In the genomic region with DNA sequence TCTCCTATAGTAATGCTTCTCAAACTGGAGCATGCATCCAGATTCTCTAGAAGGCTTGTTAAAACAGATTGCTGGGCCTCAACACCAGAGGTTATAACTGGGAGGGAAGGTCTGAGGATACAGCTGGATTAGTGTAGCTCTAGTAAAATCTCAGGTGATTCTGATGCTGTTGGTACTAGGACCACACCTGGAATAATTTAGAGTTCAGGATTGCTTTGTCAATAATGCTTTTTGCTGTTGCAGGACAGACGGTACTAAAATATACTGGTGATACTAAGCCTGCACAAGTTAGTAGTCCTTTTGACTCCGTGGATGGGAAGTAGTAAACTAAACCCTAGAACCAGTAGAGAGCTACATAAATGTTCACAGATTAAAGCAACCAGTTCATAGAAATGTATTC, we compare ENCODE assay signal across 8 cellular contexts.
A peak's percentile ranks its signal among the peaks of the same experiment; 100 is the strongest.
DNase-seq lines count a peak whose midpoint lies in the region; ATAC-seq and TF ChIP-seq lines count a peak whose summit lies in the region.

No MANE protein-coding gene starts in this region.

- H3K27me3 Mint-ChIP-seq in brain (peaks cover 5% of the 10 kb centered on the region), mesothelial cell of epicardium (ENCODE audit: low read depth) (no peaks in the 10 kb centered on the region)

- peak; percentile 45 for DNase-seq in DMS153 treated with DMSO at 0.1 percent for 48 hours (lab: John Stamatoyannopoulos, UW; ENCODE audit: unreplicated experiment)
- peak; percentile 53 for DNase-seq in NCI-H146 treated with DMSO at 0.1 percent for 48 hours (lab: John Stamatoyannopoulos, UW; ENCODE audit: unreplicated experiment)
- DNase-seq in mesothelial cell of epicardium (ENCODE audit: low spot score in 2 of 2, unreplicated experiment in 2 of 2): no peak
- DNase-seq in AG20443 (ENCODE audit: low spot score): no peak
- DNase-seq in HEK293T (ENCODE audit: extremely low spot score): no peak

- TF ChIP-seq CTCF in brain (conservative IDR thresholded peaks at IDR 0.05) (no peak), mesothelial cell of epicardium (IDR thresholded peaks at IDR 0.05; ENCODE audit: unreplicated experiment) (no peak)

- H3K9me3 Mint-ChIP-seq in brain (no peaks in the 10 kb centered on the region), mesothelial cell of epicardium (no peaks in the 10 kb centered on the region)

- H3K36me3 Mint-ChIP-seq in brain: no peaks in the 10 kb centered on the region
- no peaks in the 10 kb centered on the region for H3K36me3 Mint-ChIP-seq in mesothelial cell of epicardium

- POLR2A ChIA-PET in HEK293T (lab: Yijun Ruan, JAX): interaction anchor here (1.0 to 1.5 kb wide), 5 partner anchors 10 to 958 kb away, joined by 3 to 9 read pairs (median 3); a partner anchor contains a TSS

- peak overlapping the region; percentile 99 to 100 (median 100) for H3K27ac Mint-ChIP-seq in brain
- H3K27ac Mint-ChIP-seq in mesothelial cell of epicardium: peak overlapping the region; percentile 100

- H3K4me1 Mint-ChIP-seq in brain: peaks cover 70% of the 10 kb centered on the region
- peaks cover 39% of the 10 kb centered on the region for H3K4me1 Mint-ChIP-seq in mesothelial cell of epicardium

- no peak for ATAC-seq in GM21529 (IDR thresholded peaks at IDR 0.05; ENCODE audit: unreplicated experiment)
- ATAC-seq in GM18867 (IDR thresholded peaks at IDR 0.05; ENCODE audit: unreplicated experiment): no peak

- H3K4me3 Mint-ChIP-seq in brain: peak overlapping the region; percentile 88 to 97 (median 95)
- peak overlapping the region; percentile 86 for H3K4me3 Mint-ChIP-seq in mesothelial cell of epicardium

- CTCF ChIA-PET in HEK293T (lab: Yijun Ruan, JAX): no interaction called here

TF ChIP-seq in HEK293T, 16 proteins besides CTCF, POLR2A, EP300 and RAD21:
- TF ChIP-seq ARNT (IDR thresholded peaks at IDR 0.05) (no peak), TARDBP (IDR thresholded peaks at IDR 0.05) (no peak), FOXK2 (IDR thresholded peaks at IDR 0.05) (no peak), SUZ12 (IDR thresholded peaks at IDR 0.05) (no peak), L3MBTL2 (conservative IDR thresholded peaks at IDR 0.05) (no peak), FOXM1 (IDR thresholded peaks at IDR 0.05; ENCODE audit: borderline replicate concordance) (no peak), SP1 (IDR thresholded peaks at IDR 0.05) (no peak)

Comparison
In these comparisons a context has a peak if more than half of its experiments do, and no peak if none do; other contexts are left out.
1. DNase-seq: peak in DMS153 treated with DMSO at 0.1 percent for 48 hours (single experiment) and NCI-H146 treated with DMSO at 0.1 percent for 48 hours (single experiment); none in mesothelial cell of epicardium (0 of 2), AG20443 (single experiment) and HEK293T (single experiment).